8 cellular contexts compared by ENCODE assay signal in genomic region chr19:52820472-52821205, GRCh38. TPM values are rescaled to one million over a fixed set of nuclear protein-coding genes. Genes with fewer than 3 reads are reported as not detected.
DNase-seq lines count a peak whose midpoint lies in the region; ATAC-seq and TF ChIP-seq lines count a peak whose summit lies in the region.
"Not testable (repeated sequence)": the region's sequence is repeated elsewhere in the genome, so short reads cannot be mapped to it uniquely, and the experiment has no call there.

No MANE protein-coding gene starts in this region.

- H3K4me1 ChIP-seq in iPS-15b (ENCODE audit: control insufficient read depth, insufficient read depth, low read length); tibial artery: not testable (repeated sequence)

- not testable (repeated sequence) for H3K27me3 ChIP-seq in iPS-15b (ENCODE audit: control insufficient read depth, insufficient read depth, low read length); tibial artery

- H3K4me3 Mint-ChIP-seq in activated CD4-positive, alpha-beta T cell treated with anti-CD3 and anti-CD28 coated beads for 36 hours, result peak overlapping the region; percentile 80
- peak overlapping the region; percentile 87 for H3K4me3 Mint-ChIP-seq in osteocyte (ENCODE audit: unreplicated experiment)

- not testable (repeated sequence) for H3K4me1 Mint-ChIP-seq in activated CD4-positive, alpha-beta T cell treated with anti-CD3 and anti-CD28 coated beads for 36 hours; osteocyte (ENCODE audit: unreplicated experiment)

- H3K9me3 Mint-ChIP-seq in activated CD4-positive, alpha-beta T cell treated with anti-CD3 and anti-CD28 coated beads for 36 hours (ENCODE audit: low read depth); osteocyte (ENCODE audit: unreplicated experiment): not testable (repeated sequence)

- CTCF ChIA-PET in activated CD4-positive, alpha-beta T cell treated with anti-CD3 and anti-CD28 coated beads for 36 hours (lab: Charles Lee), result not testable (repeated sequence)

- not testable (repeated sequence) for H3K27me3 Mint-ChIP-seq in activated CD4-positive, alpha-beta T cell treated with anti-CD3 and anti-CD28 coated beads for 36 hours; osteocyte (ENCODE audit: unreplicated experiment)

- peaks cover 40% of the 10 kb centered on the region for H3K36me3 Mint-ChIP-seq in activated CD4-positive, alpha-beta T cell treated with anti-CD3 and anti-CD28 coated beads for 36 hours (ENCODE audit: low read depth)
- peaks cover 14% of the 10 kb centered on the region for H3K36me3 Mint-ChIP-seq in osteocyte (ENCODE audit: unreplicated experiment)

- peak; percentile 4 for DNase-seq in GM04504 (ENCODE audit: low read depth)
- DNase-seq in NCI-H1417 (lab: John Stamatoyannopoulos, UW), result peak; percentile 6 to 27 (median 22)
- peak; percentile 46 for DNase-seq in activated CD4-positive, alpha-beta T cell treated with anti-CD3 and anti-CD28 coated beads for 36 hours
- DNase-seq in cerebellar cortex (ENCODE audit: low spot score), result peak; percentile 40
- DNase-seq in osteocyte (ENCODE audit: extremely low spot score, unreplicated experiment), result not testable (repeated sequence)
- DNase-seq in tibial artery, result peak in 1 of 2 donors; percentile 65

- intact Hi-C loops in activated CD4-positive, alpha-beta T cell treated with anti-CD3 and anti-CD28 coated beads for 36 hours (cut with DNase I, micrococcal nuclease), result loop anchor here in 1 of 2 experiments (1.0 to 2.0 kb wide), 4 partner anchors 34 to 143 kb away; partner anchors contain the start of gene ZNF600
- intact Hi-C loops in tibial artery (cut with DNase I; ENCODE audit: low total_unique reads), result loop anchor here (5.0 kb wide), 1 partner anchor 37 kb away; the partner anchor contains the start of gene ZNF468

- H3K27ac ChIP-seq in tibial artery, result peak overlapping the region; percentile 70 to 82

- H3K36me3 ChIP-seq in iPS-15b (ENCODE audit: control insufficient read depth, insufficient read depth, low read length), result not testable (repeated sequence)
- H3K36me3 ChIP-seq in tibial artery, result peaks cover 0 to 29% (median 14%) of the 10 kb centered on the region in 3 donors

- not testable (repeated sequence) for TF ChIP-seq CTCF in osteocyte (IDR thresholded peaks at IDR 0.05); tibial artery (IDR thresholded peaks at IDR 0.05)

- not testable (repeated sequence) for H3K9me3 ChIP-seq in iPS-15b (ENCODE audit: control insufficient read depth, insufficient read depth, low read length); tibial artery

- POLR2A ChIA-PET in activated CD4-positive, alpha-beta T cell treated with anti-CD3 and anti-CD28 coated beads for 36 hours (lab: Charles Lee), result not testable (repeated sequence)

- H3K27ac Mint-ChIP-seq in activated CD4-positive, alpha-beta T cell treated with anti-CD3 and anti-CD28 coated beads for 36 hours, result peak overlapping the region; percentile 87
- H3K27ac Mint-ChIP-seq in osteocyte (ENCODE audit: unreplicated experiment), result peak overlapping the region; percentile 88

- H3K4me3 ChIP-seq in iPS-15b (ENCODE audit: low read depth, low read length) (peak overlapping the region; percentile 76), tibial artery (peak overlapping the region; percentile 65 to 72)

- peak; percentile 24 for ATAC-seq in HG02610 (IDR thresholded peaks at IDR 0.05; ENCODE audit: unreplicated experiment)
- peak; percentile 44 for ATAC-seq in activated CD4-positive, alpha-beta T cell treated with anti-CD3 and anti-CD28 coated beads for 36 hours

- not testable (repeated sequence) for H3K9ac ChIP-seq in iPS-15b (ENCODE audit: low read depth, low read length)

RNA-seq across cellular contexts. Expression of gene ZNF28, which starts 0.8 kb away (rescaled TPM):
- total RNA-seq in activated CD4-positive, alpha-beta T cell treated with anti-CD3 and anti-CD28 coated beads for 36 hours, result 10 to 100 TPM; 17.3 to 18.9 TPM
- total RNA-seq in osteocyte, result 16.6 and 20.4 TPM in 2 replicates

RNA-seq across cellular contexts. Expression of gene ZNF600, which starts 34.0 kb away (rescaled TPM):
- total RNA-seq in activated CD4-positive, alpha-beta T cell treated with anti-CD3 and anti-CD28 coated beads for 36 hours, result 10 to 100 TPM; 10.6 to 14.3 TPM
- total RNA-seq in osteocyte, result 10.2 and 10.8 TPM in 2 replicates

RNA-seq across cellular contexts. Expression of gene ZNF468, which starts 36.8 kb away (rescaled TPM):
- total RNA-seq in activated CD4-positive, alpha-beta T cell treated with anti-CD3 and anti-CD28 coated beads for 36 hours, result 10 to 100 TPM; 11.5 to 12.9 TPM
- total RNA-seq in osteocyte, result 16.0 and 16.9 TPM in 2 replicates
